In the genomic region with DNA sequence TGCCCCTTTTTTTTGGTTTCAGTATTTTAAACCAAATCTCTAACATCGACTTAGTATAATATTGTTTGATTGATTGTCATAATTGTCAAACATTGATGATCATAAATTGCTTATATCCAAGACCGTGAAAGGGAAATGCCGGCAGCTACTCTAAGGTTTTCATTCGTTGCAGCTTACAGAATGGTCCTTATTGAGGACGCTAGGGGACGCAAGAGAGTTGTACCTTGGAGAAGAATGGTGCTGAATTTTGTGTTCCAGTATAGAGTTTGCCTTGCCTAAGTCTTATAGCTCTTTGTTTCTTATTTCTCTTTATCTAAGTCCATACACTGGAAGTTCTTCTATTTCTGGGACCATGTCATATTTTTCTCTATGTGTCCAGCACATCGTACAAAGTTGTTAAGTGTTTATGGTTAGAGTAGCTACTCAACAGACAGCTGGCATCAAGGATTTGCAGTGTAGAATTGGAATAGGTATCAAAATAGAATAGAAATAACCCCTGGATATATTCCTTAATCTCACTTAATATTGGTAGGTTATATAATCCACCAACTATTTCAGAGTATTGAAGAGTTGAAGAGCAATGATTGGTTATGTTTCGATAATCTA, we compare ENCODE assay signal across 7 cellular contexts.
A peak's percentile ranks its signal among the peaks of the same experiment; 100 is the strongest.
DNase-seq lines count a peak whose midpoint lies in the region; TF ChIP-seq lines count a peak whose summit lies in the region.
"Not testable (repeated sequence)": the region's sequence is repeated elsewhere in the genome, so short reads cannot be mapped to it uniquely, and the experiment has no call there.

No MANE protein-coding gene starts in this region.

- not testable (repeated sequence) for H4K20me1 ChIP-seq in MM.1S (ENCODE audit: insufficient read depth, low read length); osteoblast (ENCODE audit: insufficient read depth, low read length)

- not testable (repeated sequence) for H3K27me3 ChIP-seq in MM.1S (replicated peaks; ENCODE audit: insufficient read depth, low read length); osteoblast (ENCODE audit: insufficient read depth, low read length)

- not testable (repeated sequence) for H3K9me2 ChIP-seq in MM.1S (replicated peaks; ENCODE audit: insufficient read depth, low read length)

- DNase-seq in GM03348 (ENCODE audit: low spot score) (peak; percentile 18), MM.1S (peak; percentile 69), NCI-H526 treated with DMSO at 0.1 percent for 48 hours (lab: John Stamatoyannopoulos, UW) (peak; percentile 25), T1000 (lab: John Stamatoyannopoulos, UW) (peak; percentile 27), dedifferentiated amniotic fluid mesenchymal stem cell (ENCODE audit: extremely low spot score) (peak; percentile 59), iPS DF 4.7 (ENCODE audit: extremely low read depth, low spot score) (peak; percentile 41)
- DNase-seq in osteoblast (ENCODE audit: insufficient read length, low spot score, missing footprints), result not testable (repeated sequence)

- not testable (repeated sequence) for H3K4me3 ChIP-seq in MM.1S (ENCODE audit: low read length); osteoblast (ENCODE audit: insufficient read depth, low read length)

- peak; percentile 54 for TF ChIP-seq CTCF in MM.1S (IDR thresholded peaks at IDR 0.05; ENCODE audit: low read length)
- peak; percentile 64 for TF ChIP-seq CTCF in osteoblast (IDR thresholded peaks at IDR 0.05; ENCODE audit: extremely low read depth, low read depth, low read length)

- H3K36me3 ChIP-seq in MM.1S (replicated peaks; ENCODE audit: insufficient read depth, low read length); osteoblast (ENCODE audit: insufficient read depth, low read length): not testable (repeated sequence)

- not testable (repeated sequence) for H3K9me3 ChIP-seq in MM.1S (replicated peaks; ENCODE audit: insufficient read depth, low read length); osteoblast (ENCODE audit: low read depth, low read length)

- not testable (repeated sequence) for H3K27ac ChIP-seq in MM.1S (ENCODE audit: low read length); osteoblast (ENCODE audit: low read depth, low read length)

- H3K4me2 ChIP-seq in MM.1S (ENCODE audit: low read depth, low read length); osteoblast (ENCODE audit: insufficient read depth, low read length): not testable (repeated sequence)

- H3F3A ChIP-seq in MM.1S (ENCODE audit: insufficient read depth, low read length), result not testable (repeated sequence)

- H3K9ac ChIP-seq in MM.1S (ENCODE audit: low read length), result not testable (repeated sequence)

- H3K79me2 ChIP-seq in MM.1S (ENCODE audit: low read length); osteoblast (ENCODE audit: insufficient read depth, low read length): not testable (repeated sequence)

- H2AFZ ChIP-seq in MM.1S (ENCODE audit: low read length); osteoblast (ENCODE audit: low read length): not testable (repeated sequence)

- H3K4me1 ChIP-seq in MM.1S (ENCODE audit: low read length); osteoblast (ENCODE audit: insufficient read depth, low read length): not testable (repeated sequence)
